Comparison of ENCODE assay signal across 1 cellular context in genomic region chr2:181621779-181622490, GRCh38.
TF ChIP-seq lines count a peak whose summit lies in the region.

No MANE protein-coding gene starts in this region.

TF ChIP-seq in HepG2, 621 proteins besides CTCF, POLR2A, EP300 and RAD21 (continued from another document):
- TF ChIP-seq, protein P1, sequence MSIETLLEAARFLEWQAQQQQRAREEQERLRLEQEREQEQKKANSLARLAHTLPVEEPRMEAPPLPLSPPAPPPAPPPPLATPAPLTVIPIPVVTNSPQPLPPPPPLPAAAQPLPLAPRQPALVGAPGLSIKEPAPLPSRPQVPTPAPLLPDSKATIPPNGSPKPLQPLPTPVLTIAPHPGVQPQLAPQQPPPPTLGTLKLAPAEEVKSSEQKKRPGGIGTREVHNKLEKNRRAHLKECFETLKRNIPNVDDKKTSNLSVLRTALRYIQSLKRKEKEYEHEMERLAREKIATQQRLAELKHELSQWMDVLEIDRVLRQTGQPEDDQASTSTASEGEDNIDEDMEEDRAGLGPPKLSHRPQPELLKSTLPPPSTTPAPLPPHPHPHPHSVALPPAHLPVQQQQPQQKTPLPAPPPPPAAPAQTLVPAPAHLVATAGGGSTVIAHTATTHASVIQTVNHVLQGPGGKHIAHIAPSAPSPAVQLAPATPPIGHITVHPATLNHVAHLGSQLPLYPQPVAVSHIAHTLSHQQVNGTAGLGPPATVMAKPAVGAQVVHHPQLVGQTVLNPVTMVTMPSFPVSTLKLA (IDR thresholded peaks at IDR 0.05): peak; percentile 33
